9 cellular contexts compared by ENCODE assay signal in the genomic region with DNA sequence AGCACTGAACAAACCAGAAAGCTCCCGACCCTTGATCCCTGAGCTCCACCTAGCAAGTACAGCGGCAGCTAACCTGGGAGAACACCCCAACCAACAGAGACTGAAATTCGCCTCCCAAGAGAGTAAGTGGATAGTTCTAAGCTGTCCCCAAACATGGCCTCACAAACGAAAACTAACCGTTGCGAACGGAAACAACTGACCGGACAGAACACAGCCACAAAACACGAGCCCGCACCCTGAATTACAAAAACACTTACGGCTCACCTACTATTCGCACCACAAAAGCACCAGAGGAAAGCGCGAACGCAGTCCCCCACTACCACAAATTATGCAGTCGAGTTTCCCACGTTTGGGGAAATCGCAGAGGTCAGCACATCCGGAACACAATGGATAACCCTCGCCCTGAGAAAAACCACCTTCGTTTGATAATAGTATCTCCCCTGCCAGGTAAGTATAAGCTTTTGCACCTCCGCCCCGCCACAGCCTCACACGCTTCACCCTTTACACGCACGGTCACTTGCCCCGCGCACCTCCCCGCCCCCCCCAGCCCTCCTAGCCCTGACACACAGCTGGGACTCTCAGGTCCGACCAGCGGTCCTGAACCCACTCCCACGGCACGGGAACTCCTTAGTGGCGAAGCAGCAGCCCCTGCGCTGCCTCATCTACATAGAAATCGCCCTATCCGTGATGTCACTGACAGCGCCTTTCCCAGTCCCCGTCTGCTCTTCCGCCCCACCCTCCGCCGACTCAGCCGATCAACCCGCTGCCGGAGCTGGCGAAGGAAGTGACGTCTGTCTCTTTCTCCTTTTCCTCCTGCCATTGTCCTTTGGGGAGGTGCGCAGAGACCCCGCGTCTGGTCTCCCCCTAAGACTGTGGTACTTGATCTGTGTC. TPM values are rescaled to one million over a fixed set of nuclear protein-coding genes. Genes with fewer than 3 reads are reported as not detected.
DNase-seq lines count a peak whose midpoint lies in the region; ATAC-seq, FAIRE-seq and TF ChIP-seq lines count a peak whose summit lies in the region.
"Not testable (repeated sequence)": the region's sequence is repeated elsewhere in the genome, so short reads cannot be mapped to it uniquely, and the experiment has no call there.
"Had no signal": no experiment of that assay in that cellular context is flagged by ENCODE, and none has a peak within 500 bp of the region (broad histone marks: within the 10 kb centered on the region; RNA-seq: fewer than 3 reads in every experiment).

No MANE protein-coding gene starts in this region.

- ATAC-seq in HG02973 (IDR thresholded peaks at IDR 0.05; ENCODE audit: unreplicated experiment) (peak; percentile 84), heart right ventricle (peak; percentile 89 to 97 (median 94))

- H3K4me3 ChIP-seq in adipocyte (ENCODE audit: low read length) = peak overlapping the region; percentile 75
- H3K4me3 ChIP-seq in heart right ventricle = peak overlapping the region in 9 of 10 donors; percentile 22 to 54 (median 47)
- H3K4me3 ChIP-seq in transverse colon = peak overlapping the region in 2 of 4 donors; percentile 34 to 43

- H3K9ac ChIP-seq in adipocyte (ENCODE audit: low read length) = peak overlapping the region; percentile 78

- TF ChIP-seq EP300 in transverse colon (IDR thresholded peaks at IDR 0.05; ENCODE audit: low read depth) = not testable (repeated sequence)

- intact Hi-C loops in heart right ventricle (cut with DNase I); transverse colon (cut with DNase I; ENCODE audit: low total_unique reads): not testable (repeated sequence)

- not testable (repeated sequence) for H3K4me1 Mint-ChIP-seq in progenitor cell of endocrine pancreas (ENCODE audit: low read depth)

- H3K36me3 ChIP-seq in adipocyte (ENCODE audit: control insufficient read depth, insufficient read depth, low read length, severe bottlenecking); heart right ventricle; transverse colon: not testable (repeated sequence)

- not testable (repeated sequence) for H3K9me3 ChIP-seq in adipocyte (ENCODE audit: control insufficient read depth, low read length); heart right ventricle; transverse colon

- not testable (repeated sequence) for H3K9me3 Mint-ChIP-seq in progenitor cell of endocrine pancreas (ENCODE audit: low read depth)

- DNase-seq in GM12892 (ENCODE audit: insufficient read length) = peak; percentile 23
- DNase-seq in NCI-H2081 treated with DMSO at 0.1 percent for 48 hours (lab: John Stamatoyannopoulos, UW) = peak; percentile 72
- peak; percentile 63 for DNase-seq in T-helper 22 cell (ENCODE audit: low read depth)
- peak; percentile 28 for DNase-seq in adipocyte (ENCODE audit: low read depth)
- peak; percentile 71 to 80 for DNase-seq in heart right ventricle
- DNase-seq in progenitor cell of endocrine pancreas (ENCODE audit: low spot score, unreplicated experiment) = peak; percentile 69
- not testable (repeated sequence) for DNase-seq in transverse colon

- not testable (repeated sequence) for FAIRE-seq in GM12892 (lab: Jason Lieb, UNC)

- H3K27ac Mint-ChIP-seq in progenitor cell of endocrine pancreas = peak overlapping the region; percentile 100

- TF ChIP-seq CTCF in heart right ventricle (IDR thresholded peaks at IDR 0.05); progenitor cell of endocrine pancreas (IDR thresholded peaks at IDR 0.05; ENCODE audit: unreplicated experiment); transverse colon (IDR thresholded peaks at IDR 0.05): not testable (repeated sequence)

- peak; percentile 97 for TF ChIP-seq POLR2A in GM12892 (IDR thresholded peaks at IDR 0.05; ENCODE audit: low read depth, low read length)
- peak; percentile 99 for TF ChIP-seq POLR2A in transverse colon (IDR thresholded peaks at IDR 0.05)

- not testable (repeated sequence) for H3K4me1 ChIP-seq in adipocyte (ENCODE audit: control insufficient read depth, insufficient read depth, low read length); heart right ventricle; transverse colon

- H3K27me3 Mint-ChIP-seq in progenitor cell of endocrine pancreas = not testable (repeated sequence)

- peak overlapping the region; percentile 74 for H3K4me3 Mint-ChIP-seq in progenitor cell of endocrine pancreas (ENCODE audit: low read depth)

- H3K36me3 Mint-ChIP-seq in progenitor cell of endocrine pancreas (ENCODE audit: insufficient read depth) = not testable (repeated sequence)

- not testable (repeated sequence) for H3K27me3 ChIP-seq in adipocyte (replicated peaks; ENCODE audit: control insufficient read depth, insufficient read depth, low read length); heart right ventricle; transverse colon

- in situ Hi-C loops in transverse colon (cut with MboI; ENCODE audit: low pct_ligation_motif_present in 1 of 4, low pct_unique_long_range_greater_than_20kb in 1 of 4, low sequenced_read_pairs in 3 of 4) = not testable (repeated sequence)

- peak overlapping the region in 9 of 10 donors; percentile 52 to 79 (median 63) for H3K27ac ChIP-seq in heart right ventricle
- H3K27ac ChIP-seq in transverse colon = peak overlapping the region in 2 of 4 donors; percentile 79 to 82

- WGBS in heart right ventricle, 2 donors = 0 to 1% methylated on average over 22 to 50 of the region's 50 CpGs
- no CpG with 5 or more reads among the region's 50 CpGs for WGBS in transverse colon (ENCODE audit: low coverage in 1 of 2), 2 donors

RNA-seq across cellular contexts. Expression of gene PPIAL4A, which starts 38.8 kb away (rescaled TPM):
- polyA plus RNA-seq in GM12892 (2012; ENCODE audit: missing spikeins) = not detected
- not detected for total RNA-seq in heart right ventricle
- polyA plus RNA-seq in heart right ventricle = not detected
- not detected in 2 replicates for total RNA-seq in progenitor cell of endocrine pancreas
- total RNA-seq in transverse colon = not detected
- total RNA-seq: Right ventricle myocardium inferior had no signal
